Comparison of ENCODE assay signal across 23 cellular contexts in genomic region chr4:150104401-150105027, GRCh38. TPM values are rescaled to one million over a fixed set of nuclear protein-coding genes. Genes with fewer than 3 reads are reported as not detected.
DNase-seq lines count a peak whose midpoint lies in the region; ATAC-seq, FAIRE-seq and TF ChIP-seq lines count a peak whose summit lies in the region.
"Had no signal": no experiment of that assay in that cellular context is flagged by ENCODE, and none has a peak within 500 bp of the region (broad histone marks: within the 10 kb centered on the region; RNA-seq: fewer than 3 reads in every experiment).

No MANE protein-coding gene starts in this region.

- DNase-seq in HCT116 (ENCODE audit: low read depth, low spot score) (no peak), adipocyte (ENCODE audit: low read depth) (peak; percentile 29), retinal pigment epithelial cell (ENCODE audit: low read depth) (no peak), hepatic stellate cell (ENCODE audit: low spot score) (no peak)
- DNase-seq: BE2C; CD4-positive, CD25-positive, alpha-beta regulatory T cell; COR-L47; DMS 273 treated with DMSO at 0.1 percent for 48 hours; DND-41; GF-D8; H7; KBM-7; NCI-H1417; NCI-H187; NCI-H2107; NCI-H2227 treated with DMSO at 0.1 percent for 48 hours; NCI-H510A treated with DMSO at 0.1 percent for 48 hours; NCI-H82; PC-3; RPMI8226 had no signal

- FAIRE-seq in endometrium (lab: Jason Lieb, UNC) = peak; percentile 8

- ATAC-seq in HCT116 (no peak), GM18873 (IDR thresholded peaks at IDR 0.05; ENCODE audit: low FRiP score, unreplicated experiment) (no peak), GM18858 (IDR thresholded peaks at IDR 0.05; ENCODE audit: unreplicated experiment) (no peak)
- ATAC-seq: PC-3 had no signal

- RAD21 ChIA-PET in HCT116 (lab: Charles Lee; ENCODE audit: low non-redundant PET in 1 of 2, low total read pairs in 2 of 2, uncharacterized antibody in 2 of 2, unreplicated experiment in 2 of 2) = no interaction called here

- BruUV-seq in HCT116 (replicated peaks; lab: Mats Ljungman, UMichigan) = no TSS peak

- no peaks in the 10 kb centered on the region; the same call in 1 of the 2 replicates for H3K9me2 ChIP-seq in HCT116 (ENCODE audit: insufficient read depth)

- H3K4me1 ChIP-seq in HCT116 (ENCODE audit: control insufficient read depth in 1 of 2, insufficient read depth in 2 of 2, low read length in 2 of 2) (no peaks in the 10 kb centered on the region), adipocyte (ENCODE audit: control insufficient read depth, insufficient read depth, low read length) (no peaks in the 10 kb centered on the region)

- no peak overlapping the region for H3K4me3 ChIP-seq in HCT116 (replicated peaks in 1 of 2; ENCODE audit: low read depth in 1 of 2, low read length in 2 of 2)
- H3K4me3 ChIP-seq in adipocyte (ENCODE audit: low read length) = no peak overlapping the region
- no peak overlapping the region for H3K4me3 ChIP-seq in retinal pigment epithelial cell (ENCODE audit: low read length)

- POLR2A ChIA-PET in HCT116 (lab: Charles Lee) = no interaction called here

- CTCF ChIA-PET in HCT116 (lab: Charles Lee) = interaction anchor here (1.0 to 1.3 kb wide), 2 partner anchors 105 to 138 kb away, joined by 3 to 5 read pairs; no protein-coding TSS in a partner anchor

- intact Hi-C loops in HCT116 (cut with micrococcal nuclease) = no loop called here

- no peaks in the 10 kb centered on the region for H4K20me1 ChIP-seq in HCT116 (ENCODE audit: insufficient read depth)

- TF ChIP-seq CTCF in HCT116 (IDR thresholded peaks at IDR 0.05 in 2 of 3, conservative IDR thresholded peaks at IDR 0.05 in 1 of 3; ENCODE audit: borderline replicate concordance in 1 of 3, insufficient read depth in 1 of 3, low read depth in 2 of 3, low read length in 2 of 3) (peak in 1 of 3 experiments; percentile 18; a peak in 1 of 6 replicates), retinal pigment epithelial cell (conservative IDR thresholded peaks at IDR 0.05; ENCODE audit: low read depth, low read length) (peak; percentile 13)

- no peaks in the 10 kb centered on the region for H3K79me2 ChIP-seq in HCT116 (ENCODE audit: insufficient read depth, low read length)

- no peak overlapping the region for H2AFZ ChIP-seq in HCT116 (ENCODE audit: low read depth, low read length, poor library complexity, severe bottlenecking)

- H3K9me3 ChIP-seq in HCT116 (ENCODE audit: control insufficient read depth in 1 of 2, insufficient read depth in 1 of 2, low read depth in 1 of 2, low read length in 2 of 2) = no peaks in the 10 kb centered on the region
- H3K9me3 ChIP-seq in adipocyte (ENCODE audit: control insufficient read depth, low read length) = no peaks in the 10 kb centered on the region
- H3K9me3 ChIP-seq: BE2C had no signal

- H3K27me3 ChIP-seq in HCT116 (ENCODE audit: insufficient read depth, low read length) (no peaks in the 10 kb centered on the region), adipocyte (replicated peaks; ENCODE audit: control insufficient read depth, insufficient read depth, low read length) (no peaks in the 10 kb centered on the region)
- H3K27me3 ChIP-seq: BE2C had no signal

- H3K9ac ChIP-seq in HCT116 (ENCODE audit: low read length) (no peak overlapping the region), adipocyte (ENCODE audit: low read length) (no peak overlapping the region)

- no peak overlapping the region for H3K4me2 ChIP-seq in HCT116 (ENCODE audit: low read length)

- TF ChIP-seq POLR2A in HCT116 (IDR thresholded peaks at IDR 0.05; ENCODE audit: borderline replicate concordance, extremely low read depth, insufficient read depth, insufficient read length) = no peak

- H3K27ac ChIP-seq in HCT116 (ENCODE audit: low read depth, low read length) = no peak overlapping the region

- H3K36me3 ChIP-seq in HCT116 (ENCODE audit: control insufficient read depth in 1 of 2, insufficient read depth in 2 of 2, low read length in 2 of 2) (no peaks in the 10 kb centered on the region), adipocyte (ENCODE audit: control insufficient read depth, insufficient read depth, low read length, severe bottlenecking) (no peaks in the 10 kb centered on the region)
- H3K36me3 ChIP-seq: BE2C had no signal

- TF ChIP-seq RAD21 in HCT116 (IDR thresholded peaks at IDR 0.05; ENCODE audit: low read depth) = peak; percentile 43

TF ChIP-seq in HCT116, 20 proteins besides CTCF, POLR2A, EP300 and RAD21:
- no peak for TF ChIP-seq EZH2phosphoT487 (IDR thresholded peaks at IDR 0.05; ENCODE audit: borderline replicate concordance)
- no peak for TF ChIP-seq SRF (IDR thresholded peaks at IDR 0.05; ENCODE audit: low read depth)
- TF ChIP-seq TCF7L2 (IDR thresholded peaks at IDR 0.05; ENCODE audit: borderline replicate concordance, extremely low read depth, insufficient read depth, insufficient read length) = no peak
- no peak for TF ChIP-seq EZH2 (IDR thresholded peaks at IDR 0.05)
- TF ChIP-seq SIN3A (IDR thresholded peaks at IDR 0.05; ENCODE audit: low read depth) = no peak
- no peak for TF ChIP-seq ZNF274 (IDR thresholded peaks at IDR 0.05; ENCODE audit: low read depth, low read length)
- no peak for TF ChIP-seq POLR2AphosphoS5 (IDR thresholded peaks at IDR 0.05; ENCODE audit: low read depth, low read length)
- no peak for TF ChIP-seq ZFX (IDR thresholded peaks at IDR 0.05)
TF ChIP-seq in HCT116: peak in this region for 0.

RNA-seq across cellular contexts. Expression of gene DCLK2, which starts 26.3 kb away (rescaled TPM):
- total RNA-seq in HCT116 (2021; ENCODE audit: unreplicated experiment) = 2.7 TPM
- polyA plus RNA-seq in HCT116 (2012) = 0.71 and 1.1 TPM in 2 replicates
- polyA plus RNA-seq: CD4-positive, CD25-positive, alpha-beta regulatory T cell had no signal
